1 cellular context compared by ENCODE assay signal in genomic region chr2:73212098-73212447, GRCh38.
TF ChIP-seq lines count a peak whose summit lies in the region.

No MANE protein-coding gene starts in this region.

TF ChIP-seq in HepG2, 621 proteins besides CTCF, POLR2A, EP300 and RAD21 (continues in another document):
- no peak for TF ChIP-seq AKNA (CRISPR knock-in tag; IDR thresholded peaks at IDR 0.05; ENCODE audit: borderline replicate concordance)
- no peak for TF ChIP-seq HIVEP1 (CRISPR knock-in tag; IDR thresholded peaks at IDR 0.05)
- peak; percentile 75; the same call in 1 of the 2 replicates for TF ChIP-seq ZNF3 (CRISPR knock-in tag; IDR thresholded peaks at IDR 0.05)
- peak; percentile 98 for TF ChIP-seq ZNF770 (CRISPR knock-in tag; IDR thresholded peaks at IDR 0.05)
- TF ChIP-seq KLF13 (CRISPR knock-in tag; IDR thresholded peaks at IDR 0.05), result no peak
- no peak for TF ChIP-seq ZNF136 (CRISPR knock-in tag; IDR thresholded peaks at IDR 0.05; ENCODE audit: low read depth)
- no peak for TF ChIP-seq BRCA1 (CRISPR knock-in tag; IDR thresholded peaks at IDR 0.05)
- TF ChIP-seq ZNF138 (CRISPR knock-in tag; IDR thresholded peaks at IDR 0.05; ENCODE audit: low read depth), result no peak
- TF ChIP-seq ZNF260 (CRISPR knock-in tag; IDR thresholded peaks at IDR 0.05; ENCODE audit: borderline replicate concordance, low read depth), result no peak
- no peak for TF ChIP-seq CBX2 (IDR thresholded peaks at IDR 0.05; ENCODE audit: low read depth, low read length)
- TF ChIP-seq CBX2 (CRISPR knock-in tag; IDR thresholded peaks at IDR 0.05; ENCODE audit: low read depth), result no peak
- no peak for TF ChIP-seq HMG20A (CRISPR knock-in tag; IDR thresholded peaks at IDR 0.05; ENCODE audit: borderline replicate concordance)
- no peak for TF ChIP-seq ZNF562 (CRISPR knock-in tag; IDR thresholded peaks at IDR 0.05; ENCODE audit: borderline replicate concordance)
- 0 out of 2 replicates have a peak, but pooled peaks have one; percentile 11 for TF ChIP-seq ARID4A (CRISPR knock-in tag; IDR thresholded peaks at IDR 0.05; ENCODE audit: borderline replicate concordance)
- TF ChIP-seq AHDC1 (CRISPR knock-in tag; IDR thresholded peaks at IDR 0.05; ENCODE audit: borderline replicate concordance), result peak; percentile 25; the same call in 1 of the 2 replicates
- no peak for TF ChIP-seq PPARG (CRISPR knock-in tag; conservative IDR thresholded peaks at IDR 0.05)
- TF ChIP-seq ZNF503 (CRISPR knock-in tag; IDR thresholded peaks at IDR 0.05), result 0 out of 2 replicates have a peak, but pooled peaks have one; percentile 3
- TF ChIP-seq THAP7 (CRISPR knock-in tag; IDR thresholded peaks at IDR 0.05), result peak; percentile 58; the same call in 1 of the 2 replicates
- no peak for TF ChIP-seq ZNF776 (CRISPR knock-in tag; IDR thresholded peaks at IDR 0.05)
- no peak for TF ChIP-seq FIP1L1 (IDR thresholded peaks at IDR 0.05; ENCODE audit: borderline replicate concordance, insufficient read depth, low read depth, low read length)
- TF ChIP-seq ZUFSP (CRISPR knock-in tag; IDR thresholded peaks at IDR 0.05; ENCODE audit: borderline replicate concordance), result no peak
- 0 out of 2 replicates have a peak, but pooled peaks have one; percentile 32 for TF ChIP-seq ADNP (CRISPR knock-in tag; IDR thresholded peaks at IDR 0.05)
- no peak for TF ChIP-seq MAFG (CRISPR knock-in tag; IDR thresholded peaks at IDR 0.05)
- TF ChIP-seq ZNF614 (CRISPR knock-in tag; IDR thresholded peaks at IDR 0.05; ENCODE audit: borderline replicate concordance), result no peak
- TF ChIP-seq THAP11 (CRISPR knock-in tag; IDR thresholded peaks at IDR 0.05), result no peak
- no peak for TF ChIP-seq GZF1 (CRISPR knock-in tag; IDR thresholded peaks at IDR 0.05)
